In genomic region chr6:163793584-163793983, GRCh38 we compare ENCODE assay signal across 9 cellular contexts.
DNase-seq lines count a peak whose midpoint lies in the region; ATAC-seq and TF ChIP-seq lines count a peak whose summit lies in the region.
"Had no signal": no experiment of that assay in that cellular context is flagged by ENCODE, and none has a peak within 500 bp of the region (broad histone marks: within the 10 kb centered on the region; RNA-seq: fewer than 3 reads in every experiment).

No MANE protein-coding gene starts in this region.

- H2BK5ac ChIP-seq in neuronal stem cell (ENCODE audit: low read length): no peak overlapping the region

- H3K36me3 ChIP-seq in neuronal stem cell (replicated peaks in 1 of 2; ENCODE audit: control insufficient read depth in 2 of 2, insufficient read depth in 2 of 2, low read length in 2 of 2): no peaks in the 10 kb centered on the region

- H3K27me3 ChIP-seq in neuronal stem cell (ENCODE audit: control insufficient read depth in 3 of 3, insufficient read depth in 3 of 3, low read depth in 1 of 3, low read length in 3 of 3) (no peaks in the 10 kb centered on the region), dorsolateral prefrontal cortex (no peaks in the 10 kb centered on the region)

- H2AK5ac ChIP-seq in neuronal stem cell (ENCODE audit: low read depth, low read length): no peak overlapping the region

- no CpG with 5 or more reads among the region's 2 CpGs for WGBS in neuronal stem cell (ENCODE audit: extremely low coverage in 2 of 2, insufficient read length in 2 of 2, insufficient replicate concordance in 1 of 2), 2 donors

- H3K4me1 ChIP-seq in neuronal stem cell (ENCODE audit: control insufficient read depth in 2 of 2, insufficient read depth in 1 of 2, low read depth in 1 of 2, low read length in 2 of 2): peaks cover 0 to 2% of the 10 kb centered on the region in 2 donors

- H2BK12ac ChIP-seq in neuronal stem cell (ENCODE audit: low read length): no peak overlapping the region

- intact Hi-C loops in dorsolateral prefrontal cortex (cut with DNase I): no loop called here

- H3K27ac ChIP-seq in neuronal stem cell (replicated peaks; ENCODE audit: low read length) (no peak overlapping the region), dorsolateral prefrontal cortex (no peak overlapping the region)

- H3K79me1 ChIP-seq in neuronal stem cell (ENCODE audit: low read depth, low read length): no peaks in the 10 kb centered on the region

- H4K91ac ChIP-seq in neuronal stem cell (ENCODE audit: low read depth, low read length, poor library complexity): no peak overlapping the region

- no peak overlapping the region for H2AFZ ChIP-seq in neuronal stem cell (ENCODE audit: low read length)

- H2BK120ac ChIP-seq in neuronal stem cell (ENCODE audit: low read depth, low read length): no peak overlapping the region

- H3K4me3 ChIP-seq in choroid plexus epithelial cell (ENCODE audit: low read depth, low read length): no peak overlapping the region
- no peak overlapping the region for H3K4me3 ChIP-seq in neuronal stem cell (ENCODE audit: low read length in 2 of 2)
- no peak overlapping the region for H3K4me3 ChIP-seq in dorsolateral prefrontal cortex

- ATAC-seq in GM19372 (IDR thresholded peaks at IDR 0.05; ENCODE audit: low read depth, unreplicated experiment) (peak; percentile 78), HG03159 (IDR thresholded peaks at IDR 0.05; ENCODE audit: unreplicated experiment) (peak; percentile 91)

- peak; percentile 31 for DNase-seq in AG08396 (ENCODE audit: low spot score)
- peak; percentile 82 for DNase-seq in choroid plexus epithelial cell (ENCODE audit: low read depth)
- no peak for DNase-seq in NCI-H1694 treated with DMSO at 0.1 percent for 48 hours (lab: John Stamatoyannopoulos, UW)
- DNase-seq in neuronal stem cell (ENCODE audit: low spot score): no peak
- DNase-seq in dorsolateral prefrontal cortex: no peak
- no peak for DNase-seq in SK-N-DZ (ENCODE audit: low spot score)
- DNase-seq: NCI-H1105 treated with DMSO at 0.1 percent for 48 hours had no signal

- H3K23ac ChIP-seq in neuronal stem cell (ENCODE audit: low read depth, low read length, poor library complexity): no peak overlapping the region

- H3K9me3 ChIP-seq in neuronal stem cell (replicated peaks in 1 of 2; ENCODE audit: control insufficient read depth in 2 of 2, insufficient read depth in 1 of 2, low read depth in 1 of 2, low read length in 2 of 2): peaks cover 0 to 2% of the 10 kb centered on the region in 2 donors

- no peak overlapping the region for H3K9ac ChIP-seq in neuronal stem cell (ENCODE audit: low read depth, low read length, poor library complexity)

- no peak overlapping the region for H2BK15ac ChIP-seq in neuronal stem cell (ENCODE audit: low read length)

- H3K18ac ChIP-seq in neuronal stem cell (ENCODE audit: low read length): no peak overlapping the region

- no peak overlapping the region for H3K4ac ChIP-seq in neuronal stem cell (ENCODE audit: low read length)

- no peak overlapping the region for H4K8ac ChIP-seq in neuronal stem cell (ENCODE audit: low read depth, low read length)

- TF ChIP-seq CTCF in choroid plexus epithelial cell (conservative IDR thresholded peaks at IDR 0.05; ENCODE audit: low read depth, low read length): no peak
- TF ChIP-seq CTCF in dorsolateral prefrontal cortex (IDR thresholded peaks at IDR 0.05 in 54 of 56, conservative IDR thresholded peaks at IDR 0.05 in 2 of 56; ENCODE audit: low read depth in 1 of 56, partially characterized antibody in 56 of 56): no peak

- no peak overlapping the region for H3K14ac ChIP-seq in neuronal stem cell (ENCODE audit: low read length)

- no peak overlapping the region for H3K4me2 ChIP-seq in neuronal stem cell (ENCODE audit: insufficient read depth, low read length, poor library complexity, severe bottlenecking)

Comparison
In these comparisons a context has a peak if more than half of its experiments do, and no peak if none do; other contexts are left out.
1. DNase-seq: peak in AG08396 (single experiment) and choroid plexus epithelial cell (single experiment); none in NCI-H1694 treated with DMSO at 0.1 percent for 48 hours (single experiment), neuronal stem cell (single experiment), dorsolateral prefrontal cortex (0 of 10) and SK-N-DZ (single experiment).